Comparison of ENCODE assay signal across 8 cellular contexts in genomic region chr19:56393119-56394012, GRCh38. TPM values are rescaled to one million over a fixed set of nuclear protein-coding genes. Genes with fewer than 3 reads are reported as not detected.
DNase-seq lines count a peak whose midpoint lies in the region; ATAC-seq, FAIRE-seq and TF ChIP-seq lines count a peak whose summit lies in the region.

ZNF582 (minus strand) TSS chr19:56393534; CDS start chr19:56391752, 1,782 bp downstream.

- WGBS in pancreas, 2 donors = 2% methylated on average over 73 of the region's 73 CpGs

- H4K20me1 ChIP-seq in DND-41 (ENCODE audit: insufficient read depth, low read length) = no peaks in the 10 kb centered on the region

- no peak within 1 kb of the TSS for H2AFZ ChIP-seq in DND-41 (ENCODE audit: low read depth, low read length)

- no peaks in the 10 kb centered on the region for H3K79me2 ChIP-seq in DND-41 (ENCODE audit: insufficient read depth, low read length)

- H3K9me3 ChIP-seq in DND-41 (ENCODE audit: insufficient read depth, low read length, severe bottlenecking) (peaks cover 8% of the 10 kb centered on the region), KOPT-K1 (ENCODE audit: insufficient read depth, low read length, poor library complexity, severe bottlenecking) (peaks cover 29% of the 10 kb centered on the region), cardiac muscle cell (ENCODE audit: low read depth) (no peaks in the 10 kb centered on the region), pancreas (no peaks in the 10 kb centered on the region), tibial artery (peaks cover 0 to 12% (median 0%) of the 10 kb centered on the region in 3 donors)

- FAIRE-seq in pancreas (lab: Jason Lieb, UNC) = no peak

- H3K4me2 ChIP-seq in DND-41 (ENCODE audit: insufficient read depth, low read length) = no peak within 1 kb of the TSS

- H3K4me1 Mint-ChIP-seq in activated naive CD8-positive, alpha-beta T cell treated with anti-CD3 and anti-CD28 coated beads, Interleukin-2, amount 10 ng/mL, durations not matched to agents 7 days and 5 days = peaks cover 5% of the 10 kb centered on the region

- DNase-seq in DND-41 = peak; percentile 80
- DNase-seq in SK-N-DZ (ENCODE audit: low spot score) = peak; percentile 93
- peak; percentile 91 for DNase-seq in activated naive CD8-positive, alpha-beta T cell treated with anti-CD3 and anti-CD28 coated beads, Interleukin-2, amount 10 ng/mL, durations not matched to agents 7 days and 5 days
- peak; percentile 98 for DNase-seq in cardiac muscle cell (ENCODE audit: low read depth in 1 of 2, low spot score in 1 of 2)
- peak; percentile 89 to 96 (median 92) for DNase-seq in pancreas
- peak; percentile 96 to 97 for DNase-seq in tibial artery

- POLR2A ChIA-PET in activated naive CD8-positive, alpha-beta T cell treated with anti-CD3 and anti-CD28 coated beads, Interleukin-2, amount 10 ng/mL, durations not matched to agents 7 days and 5 days (lab: Charles Lee) = interaction anchor here (0.7 to 2.5 kb wide), 2 partner anchors 10 to 20 kb away, joined by 4 to 7 read pairs; partner anchors contain the start of gene ZNF583

- peaks cover 50% of the 10 kb centered on the region for H3K36me3 Mint-ChIP-seq in activated naive CD8-positive, alpha-beta T cell treated with anti-CD3 and anti-CD28 coated beads, Interleukin-2, amount 10 ng/mL, durations not matched to agents 7 days and 5 days

- no peaks in the 10 kb centered on the region for H3K27me3 Mint-ChIP-seq in activated naive CD8-positive, alpha-beta T cell treated with anti-CD3 and anti-CD28 coated beads, Interleukin-2, amount 10 ng/mL, durations not matched to agents 7 days and 5 days

- H3K4me3 ChIP-seq in DND-41 (ENCODE audit: low read depth in 1 of 2, low read length in 2 of 2) = no peak within 1 kb of the TSS
- peak within 1 kb of the TSS; percentile 66 for H3K4me3 ChIP-seq in cardiac muscle cell
- peak within 1 kb of the TSS; percentile 45 to 76 (median 58) for H3K4me3 ChIP-seq in pancreas
- peak within 1 kb of the TSS; percentile 64 to 66 for H3K4me3 ChIP-seq in tibial artery

- peaks cover 41% of the 10 kb centered on the region for H3K9me3 Mint-ChIP-seq in activated naive CD8-positive, alpha-beta T cell treated with anti-CD3 and anti-CD28 coated beads, Interleukin-2, amount 10 ng/mL, durations not matched to agents 7 days and 5 days

- H3K36me3 ChIP-seq in DND-41 (ENCODE audit: insufficient read depth, low read length) (no peaks in the 10 kb centered on the region), KOPT-K1 (ENCODE audit: insufficient read depth, low read length) (peaks cover 30% of the 10 kb centered on the region), cardiac muscle cell (peaks cover 9% of the 10 kb centered on the region), pancreas (no peaks in the 10 kb centered on the region), tibial artery (peaks cover 30 to 58% (median 34%) of the 10 kb centered on the region in 3 donors)

- intact Hi-C loops in pancreas (cut with DNase I) (no loop called here), tibial artery (cut with DNase I; ENCODE audit: low total_unique reads) (no loop called here)

- H3K4me1 ChIP-seq in DND-41 (ENCODE audit: insufficient read depth, low read length) (no peaks in the 10 kb centered on the region), cardiac muscle cell (ENCODE audit: low read depth) (peaks cover 6% of the 10 kb centered on the region), pancreas (no peaks in the 10 kb centered on the region), tibial artery (peaks cover 0 to 11% (median 3%) of the 10 kb centered on the region in 4 donors)

- H3K27me3 ChIP-seq in DND-41 (ENCODE audit: insufficient read depth, low read length, poor library complexity) (peaks cover 10% of the 10 kb centered on the region), cardiac muscle cell (no peaks in the 10 kb centered on the region), pancreas (no peaks in the 10 kb centered on the region), tibial artery (no peaks in the 10 kb centered on the region)

- peak; percentile 13 for TF ChIP-seq CTCF in DND-41 (IDR thresholded peaks at IDR 0.05; ENCODE audit: borderline replicate concordance, extremely low read depth, low read length, poor library complexity, severe bottlenecking)
- TF ChIP-seq CTCF in cardiac muscle cell (IDR thresholded peaks at IDR 0.05; ENCODE audit: low read depth, low read length) = peak; percentile 81
- peak in 3 of 4 donors; percentile 31 to 38 (median 36) for TF ChIP-seq CTCF in pancreas (IDR thresholded peaks at IDR 0.05)
- peak; percentile 47 to 69 for TF ChIP-seq CTCF in tibial artery (IDR thresholded peaks at IDR 0.05)

- peak within 1 kb of the TSS; percentile 94 for H3K27ac Mint-ChIP-seq in activated naive CD8-positive, alpha-beta T cell treated with anti-CD3 and anti-CD28 coated beads, Interleukin-2, amount 10 ng/mL, durations not matched to agents 7 days and 5 days

- no peak within 1 kb of the TSS for H3K27ac ChIP-seq in DND-41 (ENCODE audit: low read length)
- peak within 1 kb of the TSS; percentile 88 for H3K27ac ChIP-seq in KOPT-K1 (ENCODE audit: low read depth, low read length, poor library complexity, severe bottlenecking)
- peak within 1 kb of the TSS; percentile 96 for H3K27ac ChIP-seq in cardiac muscle cell
- peak within 1 kb of the TSS; percentile 72 to 88 (median 80) for H3K27ac ChIP-seq in pancreas
- H3K27ac ChIP-seq in tibial artery = peak within 1 kb of the TSS; percentile 88 to 93

- H3K9ac ChIP-seq in DND-41 (ENCODE audit: low read depth, low read length) = no peak within 1 kb of the TSS

- H3K4me3 Mint-ChIP-seq in activated naive CD8-positive, alpha-beta T cell treated with anti-CD3 and anti-CD28 coated beads, Interleukin-2, amount 10 ng/mL, durations not matched to agents 7 days and 5 days = peak within 1 kb of the TSS; percentile 91

- ATAC-seq in DND-41 (ENCODE audit: insufficient read depth, low read depth) (peak; percentile 92), GM21619 (IDR thresholded peaks at IDR 0.05; ENCODE audit: unreplicated experiment) (peak; percentile 95), pancreas (peak; percentile 99)
- peak; percentile 99 for ATAC-seq in activated naive CD8-positive, alpha-beta T cell treated with anti-CD3 and anti-CD28 coated beads, Interleukin-2, amount 10 ng/mL, durations not matched to agents 7 days and 5 days (ENCODE audit: low read depth)

RNA-seq across cellular contexts. Expression of gene ZNF582, which starts in this region (rescaled TPM):
- 0.71 and 4.2 TPM in 2 replicates for polyA plus RNA-seq in SK-N-DZ (2014; cell fraction: cytosol; rRNA removed)
- 2.4 and 2.7 TPM in 2 replicates for polyA plus RNA-seq in SK-N-DZ (2014; cell fraction: nucleus; rRNA removed)
- 1 to 10 TPM; 5.0 to 5.5 TPM for total RNA-seq in activated naive CD8-positive, alpha-beta T cell treated with anti-CD3 and anti-CD28 coated beads, Interleukin-2, amount 10 ng/mL, durations not matched to agents 7 days and 5 days
- total RNA-seq in cardiac muscle cell (10.1 and 13.5 TPM in 2 replicates), pancreas (1 to 10 TPM; 1.2 to 2.0 (median 1.8) TPM)
- polyA plus RNA-seq in cardiac muscle cell (17.7 and 19.5 TPM in 2 replicates), pancreas (1 to 10 TPM; 1.6 to 2.6 TPM)

Comparison
In these comparisons a context has a peak if more than half of its experiments do, and no peak if none do; other contexts are left out.
1. H3K4me3 ChIP-seq: peak in cardiac muscle cell (single experiment), pancreas (4 of 4) and tibial artery (2 of 2); none in DND-41 (0 of 2).
2. CTCF ChIP-seq: peak in every context shown above with its lines; median percentile 81 in cardiac muscle cell; 58 in tibial artery; 36 in pancreas; 13 in DND-41.
3. Peak in every context shown above with its lines, with median percentiles within 50 percentile points of each other: ATAC-seq and DNase-seq.